In genomic region chr22:30206964-30207363, GRCh38 we compare ENCODE assay signal across 8 cellular contexts. TPM values are rescaled to one million over a fixed set of nuclear protein-coding genes. Genes with fewer than 3 reads are reported as not detected.
DNase-seq lines count a peak whose midpoint lies in the region; ATAC-seq and TF ChIP-seq lines count a peak whose summit lies in the region.

No MANE protein-coding gene starts in this region.

- H3K9ac ChIP-seq in PC-3 (ENCODE audit: low read length), result peak overlapping the region; percentile 97
- peak overlapping the region; percentile 71 for H3K9ac ChIP-seq in fibroblast of lung (ENCODE audit: insufficient read depth, low read length)

- peaks cover under 1% of the 10 kb centered on the region for H3K36me3 Mint-ChIP-seq in glutamatergic neuron (ENCODE audit: unreplicated experiment)

- H3K4me3 Mint-ChIP-seq in glutamatergic neuron (ENCODE audit: unreplicated experiment), result no peak overlapping the region

- H3K79me2 ChIP-seq in PC-3 (ENCODE audit: low read length), result peaks cover 20% of the 10 kb centered on the region; the same call in 1 of the 2 replicates
- H3K79me2 ChIP-seq in fibroblast of lung (ENCODE audit: control insufficient read depth, insufficient read depth, low read length), result no peaks in the 10 kb centered on the region

- H3K27ac ChIP-seq in PC-3 (ENCODE audit: low read length) (peak overlapping the region; percentile 100), fibroblast of lung (ENCODE audit: insufficient read depth, low read length) (peak overlapping the region; percentile 98), thyroid gland (no peak overlapping the region)

- no peaks in the 10 kb centered on the region for H4K20me1 ChIP-seq in PC-3 (ENCODE audit: low read length)
- H4K20me1 ChIP-seq in fibroblast of lung (ENCODE audit: control insufficient read depth, extremely low read depth, insufficient read depth, low read length), result no peaks in the 10 kb centered on the region

- H3K9me3 ChIP-seq in PC-3 (ENCODE audit: low read length), result peaks cover 2% of the 10 kb centered on the region; the same call in 1 of the 2 replicates
- no peaks in the 10 kb centered on the region for H3K9me3 ChIP-seq in fibroblast of lung (ENCODE audit: control insufficient read depth, insufficient read depth, low read depth, low read length)
- no peaks in the 10 kb centered on the region for H3K9me3 ChIP-seq in thyroid gland

- WGBS in thyroid gland, 2 donors, result 69 to 82% methylated on average over 14 of the region's 14 CpGs

- CTCF ChIA-PET in PC-3 (lab: Charles Lee), result interaction anchor here (0.6 to 0.7 kb wide), 3 partner anchors 13 to 99 kb away, joined by 3 to 6 read pairs (median 3); no protein-coding TSS in a partner anchor

- intact Hi-C loops in PC-3 (cut with micrococcal nuclease) (loop anchor here (5.0 kb wide), 1 partner anchor 95 kb away; no protein-coding TSS in a partner anchor), posterior cingulate gyrus (cut with DNase I) (no loop called here), thyroid gland (cut with DNase I) (no loop called here)

- no peaks in the 10 kb centered on the region for H3K9me2 ChIP-seq in PC-3 (replicated peaks; ENCODE audit: low read length)

- POLR2A ChIA-PET in PC-3 (lab: Charles Lee; ENCODE audit: unreplicated experiment), result interaction anchor here (0.7 to 1.5 kb wide), 2 partner anchors 11 to 47 kb away, joined by 5 to 9 read pairs; no protein-coding TSS in a partner anchor

- H2AFZ ChIP-seq in PC-3 (ENCODE audit: low read length), result no peak overlapping the region
- no peak overlapping the region for H2AFZ ChIP-seq in fibroblast of lung (ENCODE audit: low read length)

- in situ Hi-C loops in Caki2 (cut with HindIII; ENCODE audit: low pct_unique_long_range_greater_than_20kb, low sequenced_read_pairs), result no loop called here

- no peak for TF ChIP-seq POLR2A in thyroid gland (IDR thresholded peaks at IDR 0.05)

- H3K36me3 ChIP-seq in PC-3 (ENCODE audit: low read depth, low read length) (no peaks in the 10 kb centered on the region), fibroblast of lung (ENCODE audit: control insufficient read depth, insufficient read depth, low read length) (no peaks in the 10 kb centered on the region), thyroid gland (no peaks in the 10 kb centered on the region)

- H3F3A ChIP-seq in PC-3 (ENCODE audit: low read length, unreplicated experiment), result peaks cover 35% of the 10 kb centered on the region

- H3K4me1 Mint-ChIP-seq in glutamatergic neuron (ENCODE audit: low read depth, unreplicated experiment), result no peaks in the 10 kb centered on the region

- peaks cover 6% of the 10 kb centered on the region for H3K27me3 Mint-ChIP-seq in glutamatergic neuron (ENCODE audit: unreplicated experiment)

- H3K4me3 ChIP-seq in PC-3 (ENCODE audit: low read length) (no peak overlapping the region), fibroblast of lung (replicated peaks in 1 of 4; ENCODE audit: control extremely low read depth in 1 of 4, insufficient read depth in 1 of 4, low read depth in 3 of 4, low read length in 4 of 4) (no peak overlapping the region), thyroid gland (replicated peaks in 1 of 3) (no peak overlapping the region)

- DNase-seq in Caki2 (ENCODE audit: low read depth) (peak; percentile 87), PC-3 (peak; percentile 97), fibroblast of lung (ENCODE audit: low read depth in 2 of 2) (peak; percentile 88 to 99), posterior cingulate gyrus (peak in 6 of 10 donors; percentile 32 to 91 (median 62)), thyroid gland (no peak), glutamatergic neuron (no peak)
- no peak for DNase-seq in activated T-cell treated with anti-CD3 and anti-CD28 coated beads, Interleukin-2, amount 50 U/mL, for 1 hour

- H3K27me3 ChIP-seq in PC-3 (ENCODE audit: low read length), result no peaks in the 10 kb centered on the region
- H3K27me3 ChIP-seq in fibroblast of lung (ENCODE audit: control insufficient read depth, insufficient read depth, low read length), result no peaks in the 10 kb centered on the region
- H3K27me3 ChIP-seq in thyroid gland, result no peaks in the 10 kb centered on the region

- H3K27ac Mint-ChIP-seq in glutamatergic neuron (ENCODE audit: unreplicated experiment), result no peak overlapping the region

- TF ChIP-seq CTCF in PC-3 (conservative IDR thresholded peaks at IDR 0.05; ENCODE audit: low read depth, low read length) (no peak), fibroblast of lung (conservative IDR thresholded peaks at IDR 0.05 in 1 of 2, IDR thresholded peaks at IDR 0.05 in 1 of 2; ENCODE audit: low read depth in 1 of 2, low read length in 2 of 2) (no peak), thyroid gland (IDR thresholded peaks at IDR 0.05) (no peak), glutamatergic neuron (IDR thresholded peaks at IDR 0.05; ENCODE audit: partially characterized antibody, unreplicated experiment) (no peak)

- ATAC-seq in PC-3 (peak; percentile 48), HG03457 (IDR thresholded peaks at IDR 0.05; ENCODE audit: unreplicated experiment) (no peak)

- peaks cover 1% of the 10 kb centered on the region for H3K9me3 Mint-ChIP-seq in glutamatergic neuron (ENCODE audit: unreplicated experiment)

- peaks cover 89% of the 10 kb centered on the region for H3K4me1 ChIP-seq in PC-3 (ENCODE audit: insufficient read depth, low read length)
- H3K4me1 ChIP-seq in fibroblast of lung (ENCODE audit: control insufficient read depth, extremely low read depth, insufficient read depth, low read length), result peaks cover 43% of the 10 kb centered on the region
- peaks cover 10 to 31% of the 10 kb centered on the region in 2 donors for H3K4me1 ChIP-seq in thyroid gland

- H3K4me2 ChIP-seq in PC-3 (ENCODE audit: low read length), result no peak overlapping the region
- H3K4me2 ChIP-seq in fibroblast of lung (ENCODE audit: extremely low read depth, insufficient read depth, low read length), result no peak overlapping the region

- no TSS peak for BruUV-seq in PC-3 (replicated peaks; lab: Mats Ljungman, UMichigan)

RNA-seq across cellular contexts. Expression of gene LIF, which starts 39.6 kb away (rescaled TPM):
- total RNA-seq in Caki2 (2014; rRNA removed; shearing (Covaris generic); ENCODE audit: low replicate concordance), result 35.7 and 35.8 TPM in 2 replicates
- total RNA-seq in PC-3 (2014; rRNA removed), result 64.1 and 71.6 TPM in 2 replicates
- total RNA-seq in fibroblast of lung, result 3.6 and 11.2 TPM in 2 replicates
- 4.5 and 19.6 TPM in 2 replicates for polyA plus RNA-seq in fibroblast of lung
- 7.1 and 25.1 TPM in 2 replicates for polyA plus RNA-seq in fibroblast of lung (2012)
- polyA minus RNA-seq in fibroblast of lung (ENCODE audit: low replicate concordance), result 40.6 and 97.7 TPM in 2 replicates
- 1 to 10 TPM in 3 of 4 donors, under 1 TPM in 1; 0.89 to 2.6 (median 2.2) TPM for total RNA-seq in thyroid gland
- 0.29 TPM for total RNA-seq in glutamatergic neuron (ENCODE audit: unreplicated experiment)

RNA-seq across cellular contexts. Expression of gene OSM, which starts 59.7 kb away (rescaled TPM):
- total RNA-seq in Caki2 (2014; rRNA removed; shearing (Covaris generic); ENCODE audit: low replicate concordance), result not detected in 2 replicates
- total RNA-seq in PC-3 (2014; rRNA removed), result not detected in 2 replicates
- not detected in 2 replicates for total RNA-seq in fibroblast of lung
- polyA plus RNA-seq in fibroblast of lung, result not detected in 2 replicates
- not detected in 2 replicates for polyA plus RNA-seq in fibroblast of lung (2012)
- not detected in 2 replicates for polyA minus RNA-seq in fibroblast of lung (ENCODE audit: low replicate concordance)
- total RNA-seq in thyroid gland, result under 1 TPM in 1 of 4 donors, not detected in 3; 0.40 TPM
- total RNA-seq in glutamatergic neuron (ENCODE audit: unreplicated experiment), result not detected

Comparison
In these comparisons a context has a peak if more than half of its experiments do, and no peak if none do; other contexts are left out.
1. DNase-seq: peak in Caki2 (single experiment), PC-3 (single experiment), fibroblast of lung (2 of 2) and posterior cingulate gyrus (6 of 10); none in thyroid gland (0 of 2), glutamatergic neuron (single experiment) and activated T-cell treated with anti-CD3 and anti-CD28 coated beads, Interleukin-2, amount 50 U/mL, for 1 hour (single experiment).
2. H3K27ac ChIP-seq: peak in PC-3 (single experiment) and fibroblast of lung (single experiment); none in thyroid gland (0 of 3).